ENCODE assay signal across 8 cellular contexts in genomic region chr17:17783825-17784598, GRCh38. TPM values are rescaled to one million over a fixed set of nuclear protein-coding genes. Genes with fewer than 3 reads are reported as not detected.
DNase-seq lines count a peak whose midpoint lies in the region; ATAC-seq and TF ChIP-seq lines count a peak whose summit lies in the region.

No MANE protein-coding gene starts in this region.

- no peak for TF ChIP-seq EP300 in transverse colon (IDR thresholded peaks at IDR 0.05; ENCODE audit: low read depth)

- H3K27me3 ChIP-seq in HUES48 (ENCODE audit: control insufficient read depth, insufficient read depth, low read length) (peaks cover 59% of the 10 kb centered on the region), endocrine pancreas (ENCODE audit: control insufficient read depth, insufficient read depth, low read length) (no peaks in the 10 kb centered on the region), mononuclear cell (ENCODE audit: insufficient read depth, low read length) (peaks cover 16% of the 10 kb centered on the region), transverse colon (peaks cover 14% of the 10 kb centered on the region)

- H3K4me1 ChIP-seq in HUES48 (ENCODE audit: control insufficient read depth, insufficient read depth, low read length) (peaks cover 32% of the 10 kb centered on the region), endocrine pancreas (ENCODE audit: control insufficient read depth, insufficient read depth, low read length) (peaks cover 3% of the 10 kb centered on the region), mononuclear cell (ENCODE audit: insufficient read depth, low read length) (peaks cover 36% of the 10 kb centered on the region), transverse colon (peaks cover 18 to 55% (median 45%) of the 10 kb centered on the region in 4 donors)

- H3K9me3 ChIP-seq in HUES48 (ENCODE audit: control insufficient read depth, insufficient read depth, low read length), result no peaks in the 10 kb centered on the region
- no peaks in the 10 kb centered on the region for H3K9me3 ChIP-seq in endocrine pancreas (ENCODE audit: control insufficient read depth, low read length)
- no peaks in the 10 kb centered on the region for H3K9me3 ChIP-seq in mononuclear cell (ENCODE audit: low read depth, low read length)
- H3K9me3 ChIP-seq in transverse colon, result no peaks in the 10 kb centered on the region

- peak overlapping the region; percentile 78 for H3K4me3 ChIP-seq in HUES48 (ENCODE audit: low read depth, low read length)
- H3K4me3 ChIP-seq in endocrine pancreas (ENCODE audit: control insufficient read depth, insufficient read depth, low read length), result no peak overlapping the region
- H3K4me3 ChIP-seq in mononuclear cell (ENCODE audit: low read length), result peak overlapping the region; percentile 30
- H3K4me3 ChIP-seq in transverse colon, result peak overlapping the region; percentile 41 to 56 (median 50)

- H3K27ac ChIP-seq in HUES48 (ENCODE audit: low read depth, low read length) (peak overlapping the region; percentile 85), transverse colon (peak overlapping the region; percentile 72 to 93 (median 79))

- TF ChIP-seq CTCF in transverse colon (IDR thresholded peaks at IDR 0.05), result no peak

- in situ Hi-C loops in transverse colon (cut with MboI; ENCODE audit: low pct_ligation_motif_present in 1 of 4, low pct_unique_long_range_greater_than_20kb in 1 of 4, low sequenced_read_pairs in 3 of 4), result loop anchor here in 2 of 4 donors (25.0 kb wide), 1 partner anchor 97 kb away; the partner anchor contains the start of gene RAI1 (in 2 of the 2)

- no peak for ATAC-seq in GM19463 (IDR thresholded peaks at IDR 0.05; ENCODE audit: unreplicated experiment)

- intact Hi-C loops in transverse colon (cut with DNase I; ENCODE audit: low total_unique reads), result loop anchor here (5.0 kb wide), 1 partner anchor 102 kb away; the partner anchor contains the start of gene RAI1

- DNase-seq in DMS 273 (lab: John Stamatoyannopoulos, UW; ENCODE audit: unreplicated experiment), result peak; percentile 87
- DNase-seq in SW480 (ENCODE audit: low spot score), result peak; percentile 36
- DNase-seq in transverse colon, result peak; percentile 38
- no peak for DNase-seq in DMS114 treated with DMSO at 0.1 percent for 48 hours (lab: John Stamatoyannopoulos, UW; ENCODE audit: unreplicated experiment)

- no peak for TF ChIP-seq POLR2A in transverse colon (IDR thresholded peaks at IDR 0.05)

- 0 to 11% methylated on average over 4 to 35 of the region's 35 CpGs for WGBS in transverse colon (ENCODE audit: low coverage in 1 of 2), 2 donors

- H3K36me3 ChIP-seq in HUES48 (ENCODE audit: control insufficient read depth, insufficient read depth, low read length), result no peaks in the 10 kb centered on the region
- H3K36me3 ChIP-seq in endocrine pancreas (ENCODE audit: control insufficient read depth, insufficient read depth, low read length), result no peaks in the 10 kb centered on the region
- no peaks in the 10 kb centered on the region for H3K36me3 ChIP-seq in transverse colon

- H3K9ac ChIP-seq in HUES48 (ENCODE audit: low read depth, low read length), result no peak overlapping the region
- H3K9ac ChIP-seq in endocrine pancreas (ENCODE audit: control insufficient read depth, insufficient read depth, low read length), result peak overlapping the region; percentile 49

RNA-seq across cellular contexts. Expression of gene SREBF1, which starts 52.8 kb away (rescaled TPM):
- total RNA-seq in mononuclear cell (61.9 TPM), transverse colon (100 to 1,000 TPM in 3 of 4 donors, 10 to 100 TPM in 1; 45.7 to 206 (median 148) TPM)
